18 cellular contexts compared by ENCODE assay signal in the genomic region with DNA sequence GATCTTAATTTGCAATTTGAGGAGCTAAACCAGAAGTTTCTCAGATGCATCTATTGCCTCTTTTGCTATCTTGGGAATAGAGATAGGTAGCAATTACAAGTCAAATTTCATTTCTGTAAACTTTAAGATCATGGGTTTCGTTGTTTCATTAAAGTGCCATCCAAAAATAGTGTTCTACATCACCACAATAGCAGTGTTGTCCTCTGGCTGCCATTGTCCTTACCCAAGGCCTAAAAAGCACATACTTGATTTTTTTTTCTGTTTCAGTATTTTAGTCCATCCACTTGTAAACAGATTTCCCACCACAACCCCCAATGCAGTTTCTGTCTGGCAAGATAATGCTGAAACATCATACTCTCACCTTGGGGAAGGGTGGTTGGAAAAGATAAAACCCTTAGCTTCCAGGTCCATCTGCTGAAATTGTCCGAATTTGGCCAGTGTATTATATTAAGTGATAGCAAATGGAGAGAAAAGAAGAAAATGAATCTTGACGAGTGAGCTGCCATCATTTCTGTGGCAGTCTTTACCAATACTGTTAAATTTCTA.
"Had no signal": no experiment of that assay in that cellular context is flagged by ENCODE, and none has a peak within 500 bp of the region (broad histone marks: within the 10 kb centered on the region; RNA-seq: fewer than 3 reads in every experiment).

No MANE protein-coding gene starts in this region.

- H3K4me3 Mint-ChIP-seq: activated CD4-positive, alpha-beta memory T cell treated with anti-CD3 and anti-CD28 coated beads, Interleukin-2, amount 10 ng/mL, durations not matched to agents 7 days and 5 days; activated CD4-positive, alpha-beta T cell treated with anti-CD3 and anti-CD28 coated beads for 36 hours; activated naive CD4-positive, alpha-beta T cell treated with anti-CD3 and anti-CD28 coated beads, Interleukin-2, amount 50 U/mL, for 24 hours; activated T-cell treated with anti-CD3 and anti-CD28 coated beads, Interleukin-2, amount 50 U/mL, for 24 hours; nephron progenitor cell had no signal

- ATAC-seq: activated CD4-positive, alpha-beta T cell treated with anti-CD3 and anti-CD28 coated beads for 36 hours; right lobe of liver had no signal

- H3K4me1 Mint-ChIP-seq: activated CD4-positive, alpha-beta memory T cell treated with anti-CD3 and anti-CD28 coated beads, Interleukin-2, amount 10 ng/mL, durations not matched to agents 7 days and 5 days; nephron progenitor cell had no signal

- H3K4me1 ChIP-seq: adrenal gland, prostate gland, right lobe of liver, tibial nerve, vagina had no signal

- H3K27me3 Mint-ChIP-seq: activated CD4-positive, alpha-beta memory T cell treated with anti-CD3 and anti-CD28 coated beads, Interleukin-2, amount 10 ng/mL, durations not matched to agents 7 days and 5 days; activated CD4-positive, alpha-beta T cell treated with anti-CD3 and anti-CD28 coated beads for 36 hours; activated naive CD4-positive, alpha-beta T cell treated with anti-CD3 and anti-CD28 coated beads, Interleukin-2, amount 50 U/mL, for 24 hours; activated T-cell treated with anti-CD3 and anti-CD28 coated beads, Interleukin-2, amount 50 U/mL, for 24 hours had no signal

- DNase-seq: activated CD4-positive, alpha-beta memory T cell treated with anti-CD3 and anti-CD28 coated beads, Interleukin-2, amount 10 ng/mL, durations not matched to agents 7 days and 5 days; activated CD4-positive, alpha-beta T cell treated with anti-CD3 and anti-CD28 coated beads for 36 hours; activated effector memory CD4-positive, alpha-beta T cell treated with Interleukin-2 at 50 U/mL for 16 hours; activated T-cell treated with anti-CD3 and anti-CD28 coated beads, Interleukin-2, amount 50 U/mL, for 24 hours; adrenal gland; dorsolateral prefrontal cortex; hypothalamus; kidney; mesendoderm; nephron progenitor cell; occipital lobe; right lobe of liver; T-helper 1 cell; WERI-Rb-1 had no signal

- FAIRE-seq: kidney had no signal

- H3K36me3 ChIP-seq: adrenal gland, prostate gland, right lobe of liver, tibial nerve, vagina, WERI-Rb-1 had no signal

- H3K9me3 ChIP-seq: adrenal gland, prostate gland, right lobe of liver, tibial nerve, vagina had no signal

- H3K27me3 ChIP-seq: adrenal gland, dorsolateral prefrontal cortex, right lobe of liver, tibial nerve, vagina had no signal

- H3K9me3 Mint-ChIP-seq: activated CD4-positive, alpha-beta memory T cell treated with anti-CD3 and anti-CD28 coated beads, Interleukin-2, amount 10 ng/mL, durations not matched to agents 7 days and 5 days; activated naive CD4-positive, alpha-beta T cell treated with anti-CD3 and anti-CD28 coated beads, Interleukin-2, amount 50 U/mL, for 24 hours; activated T-cell treated with anti-CD3 and anti-CD28 coated beads, Interleukin-2, amount 50 U/mL, for 24 hours; nephron progenitor cell had no signal

- H3K4me3 ChIP-seq: adrenal gland, dorsolateral prefrontal cortex, prostate gland, right lobe of liver, tibial nerve, vagina had no signal

- H3K27ac ChIP-seq: adrenal gland, dorsolateral prefrontal cortex, prostate gland, right lobe of liver, tibial nerve, vagina, WERI-Rb-1 had no signal
